In genomic region chr19:41886761-41887710, GRCh38 we compare ENCODE assay signal across 9 cellular contexts. TPM values are rescaled to one million over a fixed set of nuclear protein-coding genes. Genes with fewer than 3 reads are reported as not detected.
DNase-seq lines count a peak whose midpoint lies in the region; ATAC-seq, FAIRE-seq and TF ChIP-seq lines count a peak whose summit lies in the region.
"Had no signal": no experiment of that assay in that cellular context is flagged by ENCODE, and none has a peak within 500 bp of the region (broad histone marks: within the 10 kb centered on the region; RNA-seq: fewer than 3 reads in every experiment).

No MANE protein-coding gene starts in this region.

- POLR2A ChIA-PET in HCT116 (lab: Charles Lee): interaction anchor here (1.4 to 4.2 kb wide), 2 partner anchors 14 to 27 kb away, joined by 5 to 18 read pairs; partner anchors contain the start of gene RPS19
- POLR2A ChIA-PET in activated CD4-positive, alpha-beta T cell treated with anti-CD3 and anti-CD28 coated beads, Interleukin-2, amount 10 ng/mL, durations not matched to agents 7 days and 5 days (lab: Charles Lee): interaction anchor here (0.6 to 2.0 kb wide), 3 partner anchors 12 to 26 kb away, joined by 4 to 8 read pairs (median 5); partner anchors contain the start of gene RPS19

- peak overlapping the region; percentile 65 for H3K9ac ChIP-seq in HCT116 (ENCODE audit: low read length)

- peak overlapping the region; percentile 83 for H3K4me3 Mint-ChIP-seq in activated CD4-positive, alpha-beta T cell treated with anti-CD3 and anti-CD28 coated beads, Interleukin-2, amount 10 ng/mL, durations not matched to agents 7 days and 5 days
- H3K4me3 Mint-ChIP-seq in stimulated activated naive B cell treated with anti-CD40 and anti-IgM and Interleukin-4, amounts not matched to agents 10 μg/mL and 1 μg/mL and 100 μg/mL, for 72 hours: peak overlapping the region; percentile 69 to 77

- TF ChIP-seq RAD21 in HCT116 (IDR thresholded peaks at IDR 0.05; ENCODE audit: low read depth): no peak

- no peaks in the 10 kb centered on the region for H3K27me3 Mint-ChIP-seq in activated CD4-positive, alpha-beta T cell treated with anti-CD3 and anti-CD28 coated beads, Interleukin-2, amount 10 ng/mL, durations not matched to agents 7 days and 5 days
- H3K27me3 Mint-ChIP-seq in stimulated activated naive B cell treated with anti-CD40 and anti-IgM and Interleukin-4, amounts not matched to agents 10 μg/mL and 1 μg/mL and 100 μg/mL, for 72 hours: no peaks in the 10 kb centered on the region

- RAD21 ChIA-PET in HCT116 (lab: Charles Lee; ENCODE audit: low non-redundant PET in 1 of 2, low total read pairs in 2 of 2, uncharacterized antibody in 2 of 2, unreplicated experiment in 2 of 2): interaction anchor here in 1 of 2 experiments (0.8 kb wide), 1 partner anchor 65 kb away, joined by 3 read pairs; no protein-coding TSS in a partner anchor

- peaks cover 53% of the 10 kb centered on the region for H3K4me1 Mint-ChIP-seq in activated CD4-positive, alpha-beta T cell treated with anti-CD3 and anti-CD28 coated beads, Interleukin-2, amount 10 ng/mL, durations not matched to agents 7 days and 5 days
- peaks cover 49 to 72% of the 10 kb centered on the region in 2 donors for H3K4me1 Mint-ChIP-seq in stimulated activated naive B cell treated with anti-CD40 and anti-IgM and Interleukin-4, amounts not matched to agents 10 μg/mL and 1 μg/mL and 100 μg/mL, for 72 hours

- peak overlapping the region; percentile 92 for H3K27ac Mint-ChIP-seq in activated CD4-positive, alpha-beta T cell treated with anti-CD3 and anti-CD28 coated beads, Interleukin-2, amount 10 ng/mL, durations not matched to agents 7 days and 5 days
- peak overlapping the region; percentile 60 for H3K27ac Mint-ChIP-seq in stimulated activated naive B cell treated with anti-CD40 and anti-IgM and Interleukin-4, amounts not matched to agents 10 μg/mL and 1 μg/mL and 100 μg/mL, for 72 hours

- intact Hi-C loops in HCT116 (cut with micrococcal nuclease): no loop called here
- intact Hi-C loops in esophagus squamous epithelium (cut with DNase I): no loop called here

- H3K9me3 Mint-ChIP-seq in activated CD4-positive, alpha-beta T cell treated with anti-CD3 and anti-CD28 coated beads, Interleukin-2, amount 10 ng/mL, durations not matched to agents 7 days and 5 days: no peaks in the 10 kb centered on the region
- no peaks in the 10 kb centered on the region for H3K9me3 Mint-ChIP-seq in stimulated activated naive B cell treated with anti-CD40 and anti-IgM and Interleukin-4, amounts not matched to agents 10 μg/mL and 1 μg/mL and 100 μg/mL, for 72 hours

- H3K4me3 ChIP-seq in HCT116 (replicated peaks in 1 of 2; ENCODE audit: low read depth in 1 of 2, low read length in 2 of 2) (peak overlapping the region; percentile 37 to 57), esophagus squamous epithelium (peak overlapping the region in 3 of 4 donors; percentile 22 to 41 (median 27))

- H3K27me3 ChIP-seq in HCT116 (ENCODE audit: insufficient read depth, low read length): no peaks in the 10 kb centered on the region
- H3K27me3 ChIP-seq in esophagus squamous epithelium: no peaks in the 10 kb centered on the region

- H2AFZ ChIP-seq in HCT116 (ENCODE audit: low read depth, low read length, poor library complexity, severe bottlenecking): no peak overlapping the region

- DNase-seq in HCT116 (ENCODE audit: low read depth, low spot score): no peak
- peak; percentile 84 for DNase-seq in activated CD4-positive, alpha-beta T cell treated with anti-CD3 and anti-CD28 coated beads, Interleukin-2, amount 10 ng/mL, durations not matched to agents 7 days and 5 days
- no peak for DNase-seq in esophagus squamous epithelium (lab: John Stamatoyannopoulos, UW)
- no peak for DNase-seq in stimulated activated naive B cell treated with anti-CD40 and anti-IgM and Interleukin-4, amounts not matched to agents 10 μg/mL and 1 μg/mL and 100 μg/mL, for 72 hours
- DNase-seq in NCI-H2081 (lab: John Stamatoyannopoulos, UW): no peak
- no peak for DNase-seq in SIG-M5 treated with dmso at 0.1 percent for 504 hours (lab: John Stamatoyannopoulos, UW; ENCODE audit: unreplicated experiment)
- no peak for DNase-seq in H4 (ENCODE audit: low spot score)
- no peak for DNase-seq in urothelium cell line (ENCODE audit: low spot score)
- DNase-seq: retina had no signal

- no TSS peak for BruUV-seq in HCT116 (replicated peaks; lab: Mats Ljungman, UMichigan)

- TF ChIP-seq POLR2A in HCT116 (IDR thresholded peaks at IDR 0.05; ENCODE audit: borderline replicate concordance, extremely low read depth, insufficient read depth, insufficient read length): no peak
- no peak for TF ChIP-seq POLR2A in esophagus squamous epithelium (IDR thresholded peaks at IDR 0.05)

- CTCF ChIA-PET in HCT116 (lab: Charles Lee): interaction anchor here (0.8 to 1.4 kb wide), 5 partner anchors 12 to 41 kb away, joined by 3 to 5 read pairs (median 4); partner anchors contain the start of gene ERFL
- CTCF ChIA-PET in activated CD4-positive, alpha-beta T cell treated with anti-CD3 and anti-CD28 coated beads, Interleukin-2, amount 10 ng/mL, durations not matched to agents 7 days and 5 days (lab: Charles Lee): interaction anchor here (0.6 to 5.4 kb wide), 11 partner anchors 9 to 63 kb away, joined by 4 to 44 read pairs (median 5); partner anchors contain the start of gene RPS19

- H3K4me2 ChIP-seq in HCT116 (ENCODE audit: low read length): peak overlapping the region; percentile 91

- H3K79me2 ChIP-seq in HCT116 (ENCODE audit: insufficient read depth, low read length): peaks cover 61% of the 10 kb centered on the region

- TF ChIP-seq CTCF in HCT116 (IDR thresholded peaks at IDR 0.05 in 2 of 3, conservative IDR thresholded peaks at IDR 0.05 in 1 of 3; ENCODE audit: borderline replicate concordance in 1 of 3, insufficient read depth in 1 of 3, low read depth in 2 of 3, low read length in 2 of 3) (no peak), esophagus squamous epithelium (IDR thresholded peaks at IDR 0.05) (no peak)

- H3K9me3 ChIP-seq in HCT116 (ENCODE audit: control insufficient read depth in 1 of 2, insufficient read depth in 1 of 2, low read depth in 1 of 2, low read length in 2 of 2): no peaks in the 10 kb centered on the region
- H3K9me3 ChIP-seq in esophagus squamous epithelium: no peaks in the 10 kb centered on the region

- peak; percentile 0; the same call in 1 of the 2 replicates for ATAC-seq in HCT116
- no peak for ATAC-seq in stimulated activated naive B cell treated with anti-CD40 and anti-IgM and Interleukin-4, amounts not matched to agents 10 μg/mL and 1 μg/mL and 100 μg/mL, for 72 hours (replicated peaks)

- H3K4me1 ChIP-seq in HCT116 (ENCODE audit: control insufficient read depth in 1 of 2, insufficient read depth in 2 of 2, low read length in 2 of 2) (peaks cover 27 to 52% of the 10 kb centered on the region in 2 experiments), esophagus squamous epithelium (peaks cover 18 to 56% (median 25%) of the 10 kb centered on the region in 3 donors)

- no peaks in the 10 kb centered on the region for H4K20me1 ChIP-seq in HCT116 (ENCODE audit: insufficient read depth)

- H3K36me3 Mint-ChIP-seq in activated CD4-positive, alpha-beta T cell treated with anti-CD3 and anti-CD28 coated beads, Interleukin-2, amount 10 ng/mL, durations not matched to agents 7 days and 5 days (ENCODE audit: low read depth): peaks cover 79% of the 10 kb centered on the region
- peaks cover 40 to 49% of the 10 kb centered on the region in 2 donors for H3K36me3 Mint-ChIP-seq in stimulated activated naive B cell treated with anti-CD40 and anti-IgM and Interleukin-4, amounts not matched to agents 10 μg/mL and 1 μg/mL and 100 μg/mL, for 72 hours

- 37 to 39% methylated on average over 11 to 12 of the region's 13 CpGs for WGBS in esophagus squamous epithelium, 2 donors

- H3K27ac ChIP-seq in HCT116 (ENCODE audit: low read depth, low read length): peak overlapping the region; percentile 75
- H3K27ac ChIP-seq in esophagus squamous epithelium: peak overlapping the region in 3 of 4 donors; percentile 46 to 68 (median 57)

- H3K36me3 ChIP-seq in HCT116 (ENCODE audit: control insufficient read depth in 1 of 2, insufficient read depth in 2 of 2, low read length in 2 of 2): peaks cover 4 to 18% of the 10 kb centered on the region in 2 experiments; a peak in 3 of 4 replicates
- H3K36me3 ChIP-seq in esophagus squamous epithelium: peaks cover 17 to 46% (median 21%) of the 10 kb centered on the region in 3 donors

- no peak for FAIRE-seq in urothelium cell line (lab: Jason Lieb, UNC)

- no peaks in the 10 kb centered on the region for H3K9me2 ChIP-seq in HCT116 (ENCODE audit: insufficient read depth)

TF ChIP-seq in HCT116, 20 proteins besides CTCF, POLR2A, EP300 and RAD21 (continues in another document):
- no peak for TF ChIP-seq YY1 (IDR thresholded peaks at IDR 0.05; ENCODE audit: extremely low read depth, insufficient replicate concordance, low read depth, low read length)

RNA-seq across cellular contexts. Expression of gene ARHGEF1, which starts 4.1 kb away (rescaled TPM):
- total RNA-seq in HCT116 (2021; ENCODE audit: unreplicated experiment) (110 TPM), esophagus squamous epithelium (10 to 100 TPM; 31.0 to 59.5 (median 56.2) TPM)
- polyA plus RNA-seq in HCT116 (2012): 87.0 and 88.9 TPM in 2 replicates
- 100 to 1,000 TPM; 663 to 761 TPM for total RNA-seq in activated CD4-positive, alpha-beta T cell treated with anti-CD3 and anti-CD28 coated beads, Interleukin-2, amount 10 ng/mL, durations not matched to agents 7 days and 5 days
- 14.5 and 15.9 TPM in 2 replicates for total RNA-seq in H4 (2014; rRNA removed; shearing (Covaris generic))

RNA-seq across cellular contexts. Expression of gene CD79A, which starts 10.0 kb away (rescaled TPM):
- total RNA-seq in HCT116 (2021; ENCODE audit: unreplicated experiment) (0.69 TPM), esophagus squamous epithelium (1 to 10 TPM in 2 of 4 donors, not detected in 2; 1.7 to 3.1 TPM)
- 0.10 and 0.40 TPM in 2 replicates for polyA plus RNA-seq in HCT116 (2012)
- 1 to 10 TPM; 2.9 to 4.7 TPM for total RNA-seq in activated CD4-positive, alpha-beta T cell treated with anti-CD3 and anti-CD28 coated beads, Interleukin-2, amount 10 ng/mL, durations not matched to agents 7 days and 5 days
- not detected in 2 replicates for total RNA-seq in H4 (2014; rRNA removed; shearing (Covaris generic))

RNA-seq across cellular contexts. Expression of gene RPS19, which starts 27.0 kb away (rescaled TPM):
- 3,020 TPM for total RNA-seq in HCT116 (2021; ENCODE audit: unreplicated experiment)
- polyA plus RNA-seq in HCT116 (2012): 4,331 and 5,364 TPM in 2 replicates
- 1,000 to 10,000 TPM; 2,679 to 3,011 TPM for total RNA-seq in activated CD4-positive, alpha-beta T cell treated with anti-CD3 and anti-CD28 coated beads, Interleukin-2, amount 10 ng/mL, durations not matched to agents 7 days and 5 days
- total RNA-seq in esophagus squamous epithelium: 1,000 to 10,000 TPM in 3 of 4 donors, 100 to 1,000 TPM in 1; 922 to 1,801 (median 1,460) TPM
- 1,641 and 1,922 TPM in 2 replicates for total RNA-seq in H4 (2014; rRNA removed; shearing (Covaris generic))

RNA-seq across cellular contexts. Expression of gene ERFL, which starts 41.2 kb away (rescaled TPM):
- total RNA-seq in HCT116 (2021; ENCODE audit: unreplicated experiment): 0.79 TPM
- 0.67 and 0.70 TPM in 2 replicates for polyA plus RNA-seq in HCT116 (2012)
- 1 to 10 TPM; 1.5 to 1.6 TPM for total RNA-seq in activated CD4-positive, alpha-beta T cell treated with anti-CD3 and anti-CD28 coated beads, Interleukin-2, amount 10 ng/mL, durations not matched to agents 7 days and 5 days
- not detected for total RNA-seq in esophagus squamous epithelium
- not detected in 2 replicates for total RNA-seq in H4 (2014; rRNA removed; shearing (Covaris generic))

RNA-seq across cellular contexts. Expression of gene DMRTC2, which starts 42.2 kb away (rescaled TPM):
- total RNA-seq in HCT116 (2021; ENCODE audit: unreplicated experiment) (not detected), esophagus squamous epithelium (not detected)
- polyA plus RNA-seq in HCT116 (2012): not detected in 2 replicates
- total RNA-seq in activated CD4-positive, alpha-beta T cell treated with anti-CD3 and anti-CD28 coated beads, Interleukin-2, amount 10 ng/mL, durations not matched to agents 7 days and 5 days: not detected
- total RNA-seq in H4 (2014; rRNA removed; shearing (Covaris generic)): not detected in 2 replicates
